In the genomic region with DNA sequence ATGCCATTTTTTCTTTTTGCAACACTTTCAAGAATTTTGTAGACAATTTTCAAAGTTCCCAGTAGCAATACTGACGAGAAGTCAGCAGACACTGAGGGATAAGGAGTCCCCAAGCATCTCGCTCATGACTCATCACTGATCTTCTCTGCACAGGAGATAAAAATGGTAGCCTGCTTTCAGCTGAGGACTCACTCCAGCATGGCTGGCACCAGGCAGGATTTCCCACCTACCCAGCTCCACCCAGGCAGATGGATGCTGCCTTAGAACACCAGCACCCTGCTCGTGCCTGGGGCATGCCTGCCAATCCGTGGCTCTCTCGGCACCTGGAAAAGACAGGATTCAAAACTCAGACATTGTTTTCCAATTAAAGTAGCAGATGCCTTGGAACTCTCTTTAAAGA, we compare ENCODE assay signal across 25 cellular contexts. TPM values are rescaled to one million over a fixed set of nuclear protein-coding genes. Genes with fewer than 3 reads are reported as not detected.
"Had no signal": no experiment of that assay in that cellular context is flagged by ENCODE, and none has a peak within 500 bp of the region (broad histone marks: within the 10 kb centered on the region; RNA-seq: fewer than 3 reads in every experiment).

No MANE protein-coding gene starts in this region.

- ATAC-seq: activated naive CD8-positive, alpha-beta T cell treated with anti-CD3 and anti-CD28 coated beads, Interleukin-2, amount 50 U/mL, for 24 hours; activated T-cell treated with anti-CD3 and anti-CD28 coated beads, Interleukin-2, amount 50 U/mL, for 4 hours; foreskin keratinocyte; heart right ventricle had no signal

- H3K4me3 Mint-ChIP-seq: activated B cell treated with CpG ODN at 0.5 μM for 24 hours; activated naive CD4-positive, alpha-beta T cell treated with anti-CD3 and anti-CD28 coated beads, Interleukin-2, amount 50 U/mL, for 24 hours; activated naive CD8-positive, alpha-beta T cell treated with anti-CD3 and anti-CD28 coated beads, Interleukin-2, amount 50 U/mL, for 24 hours; activated T-cell treated with anti-CD3 and anti-CD28 coated beads, Interleukin-2, amount 50 U/mL, for 4 hours; memory B cell; nephron had no signal

- H3K9me3 ChIP-seq: neutrophil, ovary, prostate gland, sigmoid colon, transverse colon, vagina had no signal

- H3K27ac Mint-ChIP-seq: activated B cell treated with CpG ODN at 0.5 μM for 24 hours; activated naive CD4-positive, alpha-beta T cell treated with anti-CD3 and anti-CD28 coated beads, Interleukin-2, amount 50 U/mL, for 24 hours; activated naive CD8-positive, alpha-beta T cell treated with anti-CD3 and anti-CD28 coated beads, Interleukin-2, amount 50 U/mL, for 24 hours; activated T-helper 2 cell treated with anti-CD3 and anti-CD28 coated beads, Interferon-gamma antibody, Interleukin-2, Interleukin-4, amounts not matched to agents 10 μg/mL and 5 μg/mL and 100 μg/mL, durations not matched to agents 14 hours and 24 hours and 36 hours; memory B cell; nephron had no signal

- H3K36me3 ChIP-seq: breast epithelium, esophagus muscularis mucosa, heart right ventricle, neutrophil, ovary, prostate gland, sigmoid colon, transverse colon, vagina had no signal

- H3K36me3 Mint-ChIP-seq: activated naive CD4-positive, alpha-beta T cell treated with anti-CD3 and anti-CD28 coated beads, Interleukin-2, amount 50 U/mL, for 24 hours; memory B cell had no signal

- H3K27ac ChIP-seq: breast epithelium, esophagus muscularis mucosa, foreskin keratinocyte, heart right ventricle, neutrophil, ovary, prostate gland, sigmoid colon, transverse colon, vagina had no signal

- DNase-seq: activated B cell treated with CpG ODN at 0.5 μM for 24 hours; activated CD4-positive, alpha-beta T cell treated with anti-CD3 and anti-CD28 coated beads, Interleukin-2, amount 50 U/mL, for 4 hours; activated naive CD8-positive, alpha-beta T cell treated with anti-CD3 and anti-CD28 coated beads, Interleukin-2, amount 50 U/mL, for 24 hours; activated T-cell treated with anti-CD3 and anti-CD28 coated beads, Interleukin-2, amount 50 U/mL, for 4 hours; central memory CD4-positive, alpha-beta T cell; effector CD4-positive, alpha-beta T cell; foreskin keratinocyte; heart right ventricle; ovary; sigmoid colon; stimulated activated CD4-positive, alpha-beta T cell treated with anti-CD3 and anti-CD28 coated beads, Interleukin-15, amount 100 ng/mL, for 24 hours; stimulated activated CD4-positive, alpha-beta T cell treated with anti-CD3 and anti-CD28 coated beads, Interleukin-2, amount 100 ng/mL, for 24 hours; stimulated activated naive CD4-positive, alpha-beta T cell; transverse colon had no signal

- H3K4me1 Mint-ChIP-seq: activated B cell treated with CpG ODN at 0.5 μM for 24 hours, nephron had no signal

- H3K27me3 Mint-ChIP-seq: activated B cell treated with CpG ODN at 0.5 μM for 24 hours, memory B cell had no signal

RNA-seq across cellular contexts. Expression of gene JAKMIP1, which starts 24.9 kb away (rescaled TPM):
- total RNA-seq: foreskin keratinocyte, kidney epithelial cell, lower leg skin had no signal
